ENCODE assay signal across 8 cellular contexts in the genomic region with DNA sequence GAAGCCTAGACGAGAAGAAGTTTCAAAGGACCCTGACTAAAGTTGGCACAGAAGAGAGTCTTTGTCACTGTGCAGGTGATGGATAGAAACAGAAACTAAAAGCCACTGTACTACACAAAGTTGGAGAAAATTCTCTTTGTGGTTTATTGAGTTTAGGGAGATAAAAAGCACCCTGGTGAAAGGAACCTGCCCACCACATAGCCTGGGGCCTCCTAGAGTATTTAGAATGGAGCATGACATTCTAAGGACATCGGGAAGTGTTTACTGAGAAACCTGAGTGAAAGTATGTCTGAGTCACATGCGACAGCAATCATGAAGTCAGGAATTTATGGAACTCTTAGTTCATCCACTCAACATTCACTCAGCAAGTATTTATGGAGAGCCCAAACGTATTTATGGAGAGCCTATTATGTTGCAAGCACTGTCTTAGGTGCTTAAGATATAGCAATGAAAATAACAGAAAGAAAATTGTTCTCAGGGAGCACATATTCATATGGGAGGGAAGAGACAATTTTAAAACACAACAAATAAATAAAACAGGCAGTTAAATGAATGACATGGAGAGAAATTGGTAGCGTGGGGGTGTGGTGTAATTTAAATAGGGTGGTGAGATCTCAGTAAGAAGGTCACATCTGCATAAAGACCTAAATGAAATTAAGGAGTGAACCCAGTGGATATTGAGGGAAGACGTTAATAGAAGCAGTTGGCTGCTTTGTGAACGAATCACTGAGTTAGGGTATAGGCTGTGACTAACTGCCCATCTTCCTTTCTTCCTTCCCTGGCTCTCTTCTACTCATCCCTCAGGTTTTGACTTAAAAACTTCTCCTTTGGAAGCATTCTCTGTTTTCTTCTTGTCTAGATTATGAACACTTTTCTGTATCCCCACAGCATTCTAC.
DNase-seq lines count a peak whose midpoint lies in the region; ATAC-seq and TF ChIP-seq lines count a peak whose summit lies in the region.

No MANE protein-coding gene starts in this region.

- H3K27me3 Mint-ChIP-seq in CD14-positive monocyte (ENCODE audit: low read depth in 3 of 3), result no peaks in the 10 kb centered on the region

- no peaks in the 10 kb centered on the region for H3K27me3 ChIP-seq in mucosa of rectum (ENCODE audit: control insufficient read depth in 2 of 2, insufficient read depth in 2 of 2, low read length in 2 of 2)

- DNase-seq in CD14-positive monocyte (ENCODE audit: low spot score), result no peak
- DNase-seq in GM20000 (ENCODE audit: low spot score), result peak; percentile 16
- peak; percentile 86 for DNase-seq in HS-27A (ENCODE audit: low read depth)
- DNase-seq in activated naive CD4-positive, alpha-beta T cell treated with anti-CD3 and anti-CD28 coated beads, Interleukin-2, amount 50 U/mL, for 72 hours (ENCODE audit: low spot score in 2 of 2), result no peak
- DNase-seq in mucosa of gallbladder (ENCODE audit: low spot score), result no peak
- DNase-seq in NCI-H2227 (lab: John Stamatoyannopoulos, UW; ENCODE audit: unreplicated experiment), result no peak
- DNase-seq in GF-D8 (lab: John Stamatoyannopoulos, UW), result no peak

- H3K4me1 Mint-ChIP-seq in CD14-positive monocyte, result peaks cover 55% of the 10 kb centered on the region

- H3K9ac ChIP-seq in mucosa of rectum (ENCODE audit: low read depth in 1 of 2, low read length in 2 of 2), result no peak overlapping the region

- peak overlapping the region in 1 of 2 donors; percentile 10 for H3K4me3 ChIP-seq in mucosa of rectum (ENCODE audit: low read length in 2 of 2)

- peaks cover 6 to 12% of the 10 kb centered on the region in 2 donors for H3K36me3 Mint-ChIP-seq in CD14-positive monocyte
- peaks cover 8 to 20% of the 10 kb centered on the region in 2 donors for H3K36me3 Mint-ChIP-seq in activated naive CD4-positive, alpha-beta T cell treated with anti-CD3 and anti-CD28 coated beads, Interleukin-2, amount 50 U/mL, for 72 hours

- no peak overlapping the region for H3K4me3 Mint-ChIP-seq in CD14-positive monocyte

- intact Hi-C loops in CD14-positive monocyte (cut with micrococcal nuclease), result loop anchor here in 1 of 2 donors (5.0 kb wide), 1 partner anchor 42 kb away; no protein-coding TSS in a partner anchor

- no peaks in the 10 kb centered on the region for H3K36me3 ChIP-seq in mucosa of rectum (ENCODE audit: control insufficient read depth in 2 of 2, insufficient read depth in 2 of 2, low read length in 2 of 2)

- no peaks in the 10 kb centered on the region for H3K9me3 Mint-ChIP-seq in CD14-positive monocyte
- peaks cover 0 to 3% of the 10 kb centered on the region in 2 donors for H3K9me3 Mint-ChIP-seq in activated naive CD4-positive, alpha-beta T cell treated with anti-CD3 and anti-CD28 coated beads, Interleukin-2, amount 50 U/mL, for 72 hours

- H3K27ac Mint-ChIP-seq in CD14-positive monocyte, result peak overlapping the region in 6 of 7 donors; percentile 25 to 76 (median 62)
- H3K27ac Mint-ChIP-seq in activated naive CD4-positive, alpha-beta T cell treated with anti-CD3 and anti-CD28 coated beads, Interleukin-2, amount 50 U/mL, for 72 hours, result peak overlapping the region in 1 of 2 donors; percentile 78

- ATAC-seq in activated naive CD4-positive, alpha-beta T cell treated with anti-CD3 and anti-CD28 coated beads, Interleukin-2, amount 50 U/mL, for 72 hours, result peak; percentile 56 to 74

- TF ChIP-seq CTCF in CD14-positive monocyte (IDR thresholded peaks at IDR 0.05), result no peak
- no peak for TF ChIP-seq CTCF in GM20000 (IDR thresholded peaks at IDR 0.05; ENCODE audit: extremely low read depth, missing control alignments)

- peaks cover 0 to 5% of the 10 kb centered on the region in 2 donors for H3K4me1 ChIP-seq in mucosa of rectum (ENCODE audit: control insufficient read depth in 2 of 2, insufficient read depth in 2 of 2, low read length in 2 of 2)

- H3K9me3 ChIP-seq in mucosa of rectum (ENCODE audit: control insufficient read depth in 2 of 2, low read length in 2 of 2), result no peaks in the 10 kb centered on the region

- peak overlapping the region; percentile 17 to 36 for H3K27ac ChIP-seq in mucosa of rectum (ENCODE audit: low read depth in 2 of 2, low read length in 2 of 2)

Comparison
In these comparisons a context has a peak if more than half of its experiments do, and no peak if none do; other contexts are left out.
1. DNase-seq: peak in GM20000 (single experiment) and HS-27A (single experiment); none in CD14-positive monocyte (single experiment), activated naive CD4-positive, alpha-beta T cell treated with anti-CD3 and anti-CD28 coated beads, Interleukin-2, amount 50 U/mL, for 72 hours (0 of 2), mucosa of gallbladder (single experiment), NCI-H2227 (single experiment) and GF-D8 (single experiment).